8 cellular contexts compared by ENCODE assay signal in the genomic region with DNA sequence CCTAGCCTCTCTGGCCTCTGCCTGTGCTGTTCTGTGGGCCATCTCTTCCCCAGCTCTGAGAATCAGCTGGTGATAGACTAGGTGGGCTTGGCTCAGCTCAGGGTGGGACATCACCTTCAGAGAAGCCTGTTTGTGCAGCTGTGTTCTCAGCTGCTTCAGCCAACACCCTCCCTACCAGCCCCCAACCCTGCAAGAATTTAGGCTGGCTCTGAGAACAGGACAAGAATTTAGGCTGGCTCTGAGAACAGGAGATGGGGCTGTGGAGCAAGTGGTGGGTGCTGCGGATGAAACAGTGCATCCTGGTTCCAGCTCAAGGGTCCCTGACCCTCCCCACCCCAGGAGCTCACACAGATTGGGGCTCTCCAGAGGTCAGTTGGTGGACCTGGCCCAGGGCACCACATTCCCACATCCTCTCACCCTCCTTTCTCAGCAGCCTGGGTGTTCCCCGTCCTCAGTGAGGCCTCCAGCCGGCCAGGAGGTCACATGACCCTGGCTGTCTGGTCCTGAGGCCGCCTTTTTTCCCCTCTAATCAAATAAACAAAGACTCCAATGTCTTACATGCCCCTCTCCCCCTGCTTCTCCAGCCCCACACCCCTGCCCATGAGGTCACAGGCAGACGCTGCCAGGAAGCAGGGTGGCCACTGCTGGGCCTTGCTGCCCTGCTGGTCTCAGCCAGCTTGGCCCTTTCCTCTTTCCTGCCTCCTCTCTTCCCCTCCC. TPM values are rescaled to one million over a fixed set of nuclear protein-coding genes. Genes with fewer than 3 reads are reported as not detected.
DNase-seq lines count a peak whose midpoint lies in the region; ATAC-seq and TF ChIP-seq lines count a peak whose summit lies in the region.

No MANE protein-coding gene starts in this region.

- H3K9me3 ChIP-seq in WERI-Rb-1 (ENCODE audit: severe bottlenecking) = no peaks in the 10 kb centered on the region

- H3K27me3 Mint-ChIP-seq in WTC11 (ENCODE audit: low read depth) (no peaks in the 10 kb centered on the region), glutamatergic neuron (ENCODE audit: unreplicated experiment) (peaks cover 6% of the 10 kb centered on the region)

- in situ Hi-C loops in Caki2 (cut with HindIII; ENCODE audit: low pct_unique_long_range_greater_than_20kb, low sequenced_read_pairs) = no loop called here

- TF ChIP-seq CTCF in WTC11 (IDR thresholded peaks at IDR 0.05) (no peak), glutamatergic neuron (IDR thresholded peaks at IDR 0.05; ENCODE audit: partially characterized antibody, unreplicated experiment) (no peak), WERI-Rb-1 (IDR thresholded peaks at IDR 0.05; ENCODE audit: low read depth, low read length) (no peak)

- no peak overlapping the region for H3K4me3 Mint-ChIP-seq in WTC11
- H3K4me3 Mint-ChIP-seq in glutamatergic neuron (ENCODE audit: unreplicated experiment) = peak overlapping the region; percentile 46

- CTCF ChIA-PET in WTC11 (lab: Charles Lee) = interaction anchor here (0.5 to 1.8 kb wide), 7 partner anchors 9 to 152 kb away, joined by 3 to 7 read pairs (median 4); no protein-coding TSS in a partner anchor

- H3K36me3 Mint-ChIP-seq in WTC11 (peaks cover 52% of the 10 kb centered on the region), glutamatergic neuron (ENCODE audit: unreplicated experiment) (no peaks in the 10 kb centered on the region)

- DNase-seq in Caki2 (ENCODE audit: low read depth) (peak; percentile 75), WTC11 (ENCODE audit: low spot score) (no peak), glutamatergic neuron (no peak), pons (ENCODE audit: low spot score) (peak; percentile 98), NCI-H2107 (lab: John Stamatoyannopoulos, UW) (no peak), WERI-Rb-1 (no peak), activated T-cell treated with anti-CD3 and anti-CD28 coated beads for 4 hours (no peak)

- H3K4me1 Mint-ChIP-seq in WTC11 (peaks cover 45% of the 10 kb centered on the region), glutamatergic neuron (ENCODE audit: low read depth, unreplicated experiment) (peaks cover 23% of the 10 kb centered on the region)

- ATAC-seq in WTC11 (peak; percentile 29), GM21786 (IDR thresholded peaks at IDR 0.05; ENCODE audit: unreplicated experiment) (no peak)

- no peak overlapping the region for H3K27ac ChIP-seq in WERI-Rb-1

- POLR2A ChIA-PET in WTC11 (lab: Charles Lee) = no interaction called here

- H3K9me3 Mint-ChIP-seq in WTC11 (no peaks in the 10 kb centered on the region), glutamatergic neuron (ENCODE audit: unreplicated experiment) (peaks cover 1% of the 10 kb centered on the region)

- H3K27me3 ChIP-seq in WERI-Rb-1 (ENCODE audit: insufficient read depth, low read depth, severe bottlenecking) = no peaks in the 10 kb centered on the region

- no peak overlapping the region for H3K4me3 ChIP-seq in WERI-Rb-1 (ENCODE audit: low read depth, low read length)

- H3K27ac Mint-ChIP-seq in WTC11 (peak overlapping the region; percentile 77), glutamatergic neuron (ENCODE audit: unreplicated experiment) (peak overlapping the region; percentile 74)

- H3K36me3 ChIP-seq in WERI-Rb-1 = peaks cover 39% of the 10 kb centered on the region

TF ChIP-seq in WTC11, 78 proteins besides CTCF, POLR2A, EP300 and RAD21:
- no peak for TF ChIP-seq CBFB (CRISPR knock-in tag; IDR thresholded peaks at IDR 0.05; ENCODE audit: low read depth)
- no peak for TF ChIP-seq NR3C1 (CRISPR knock-in tag; conservative IDR thresholded peaks at IDR 0.05; ENCODE audit: low read depth)
- TF ChIP-seq SP1 (CRISPR knock-in tag; conservative IDR thresholded peaks at IDR 0.05) = no peak
- TF ChIP-seq, protein P1, sequence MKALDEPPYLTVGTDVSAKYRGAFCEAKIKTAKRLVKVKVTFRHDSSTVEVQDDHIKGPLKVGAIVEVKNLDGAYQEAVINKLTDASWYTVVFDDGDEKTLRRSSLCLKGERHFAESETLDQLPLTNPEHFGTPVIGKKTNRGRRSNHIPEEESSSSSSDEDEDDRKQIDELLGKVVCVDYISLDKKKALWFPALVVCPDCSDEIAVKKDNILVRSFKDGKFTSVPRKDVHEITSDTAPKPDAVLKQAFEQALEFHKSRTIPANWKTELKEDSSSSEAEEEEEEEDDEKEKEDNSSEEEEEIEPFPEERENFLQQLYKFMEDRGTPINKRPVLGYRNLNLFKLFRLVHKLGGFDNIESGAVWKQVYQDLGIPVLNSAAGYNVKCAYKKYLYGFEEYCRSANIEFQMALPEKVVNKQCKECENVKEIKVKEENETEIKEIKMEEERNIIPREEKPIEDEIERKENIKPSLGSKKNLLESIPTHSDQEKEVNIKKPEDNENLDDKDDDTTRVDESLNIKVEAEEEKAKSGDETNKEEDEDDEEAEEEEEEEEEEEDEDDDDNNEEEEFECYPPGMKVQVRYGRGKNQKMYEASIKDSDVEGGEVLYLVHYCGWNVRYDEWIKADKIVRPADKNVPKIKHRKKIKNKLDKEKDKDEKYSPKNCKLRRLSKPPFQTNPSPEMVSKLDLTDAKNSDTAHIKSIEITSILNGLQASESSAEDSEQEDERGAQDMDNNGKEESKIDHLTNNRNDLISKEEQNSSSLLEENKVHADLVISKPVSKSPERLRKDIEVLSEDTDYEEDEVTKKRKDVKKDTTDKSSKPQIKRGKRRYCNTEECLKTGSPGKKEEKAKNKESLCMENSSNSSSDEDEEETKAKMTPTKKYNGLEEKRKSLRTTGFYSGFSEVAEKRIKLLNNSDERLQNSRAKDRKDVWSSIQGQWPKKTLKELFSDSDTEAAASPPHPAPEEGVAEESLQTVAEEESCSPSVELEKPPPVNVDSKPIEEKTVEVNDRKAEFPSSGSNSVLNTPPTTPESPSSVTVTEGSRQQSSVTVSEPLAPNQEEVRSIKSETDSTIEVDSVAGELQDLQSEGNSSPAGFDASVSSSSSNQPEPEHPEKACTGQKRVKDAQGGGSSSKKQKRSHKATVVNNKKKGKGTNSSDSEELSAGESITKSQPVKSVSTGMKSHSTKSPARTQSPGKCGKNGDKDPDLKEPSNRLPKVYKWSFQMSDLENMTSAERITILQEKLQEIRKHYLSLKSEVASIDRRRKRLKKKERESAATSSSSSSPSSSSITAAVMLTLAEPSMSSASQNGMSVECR (CRISPR knock-in tag; IDR thresholded peaks at IDR 0.05; ENCODE audit: borderline replicate concordance) = no peak
- no peak for TF ChIP-seq ZNF138 (CRISPR knock-in tag; conservative IDR thresholded peaks at IDR 0.05)
- peak; percentile 78 for TF ChIP-seq USF2 (CRISPR knock-in tag; IDR thresholded peaks at IDR 0.05)
- TF ChIP-seq ESRRA (CRISPR knock-in tag; IDR thresholded peaks at IDR 0.05; ENCODE audit: borderline replicate concordance) = no peak
- TF ChIP-seq, protein P2, sequence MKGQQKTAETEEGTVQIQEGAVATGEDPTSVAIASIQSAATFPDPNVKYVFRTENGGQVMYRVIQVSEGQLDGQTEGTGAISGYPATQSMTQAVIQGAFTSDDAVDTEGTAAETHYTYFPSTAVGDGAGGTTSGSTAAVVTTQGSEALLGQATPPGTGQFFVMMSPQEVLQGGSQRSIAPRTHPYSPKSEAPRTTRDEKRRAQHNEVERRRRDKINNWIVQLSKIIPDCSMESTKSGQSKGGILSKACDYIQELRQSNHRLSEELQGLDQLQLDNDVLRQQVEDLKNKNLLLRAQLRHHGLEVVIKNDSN (CRISPR knock-in tag; IDR thresholded peaks at IDR 0.05) = peak; percentile 64
- TF ChIP-seq, protein P3, sequence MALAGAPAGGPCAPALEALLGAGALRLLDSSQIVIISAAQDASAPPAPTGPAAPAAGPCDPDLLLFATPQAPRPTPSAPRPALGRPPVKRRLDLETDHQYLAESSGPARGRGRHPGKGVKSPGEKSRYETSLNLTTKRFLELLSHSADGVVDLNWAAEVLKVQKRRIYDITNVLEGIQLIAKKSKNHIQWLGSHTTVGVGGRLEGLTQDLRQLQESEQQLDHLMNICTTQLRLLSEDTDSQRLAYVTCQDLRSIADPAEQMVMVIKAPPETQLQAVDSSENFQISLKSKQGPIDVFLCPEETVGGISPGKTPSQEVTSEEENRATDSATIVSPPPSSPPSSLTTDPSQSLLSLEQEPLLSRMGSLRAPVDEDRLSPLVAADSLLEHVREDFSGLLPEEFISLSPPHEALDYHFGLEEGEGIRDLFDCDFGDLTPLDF (CRISPR knock-in tag; IDR thresholded peaks at IDR 0.05) = no peak

RNA-seq across cellular contexts. Expression of gene PLEKHO2, which starts 14.9 kb away (rescaled TPM):
- 4.1 and 10.4 TPM in 2 replicates for total RNA-seq in Caki2 (2014; rRNA removed; shearing (Covaris generic); ENCODE audit: low replicate concordance)
- total RNA-seq in WTC11 (2021) (21.6 to 22.1 TPM (median 21.9 TPM) in 3 replicates), glutamatergic neuron (ENCODE audit: unreplicated experiment) (18.0 TPM)

RNA-seq across cellular contexts. Expression of gene PIF1, which starts 31.1 kb away (rescaled TPM):
- 13.6 and 17.0 TPM in 2 replicates for total RNA-seq in Caki2 (2014; rRNA removed; shearing (Covaris generic); ENCODE audit: low replicate concordance)
- total RNA-seq in WTC11 (2021) = 174 to 249 TPM (median 184 TPM) in 3 replicates
- 8.6 TPM for total RNA-seq in glutamatergic neuron (ENCODE audit: unreplicated experiment)

RNA-seq across cellular contexts. Expression of gene ANKDD1A, which starts 55.1 kb away (rescaled TPM):
- 2.2 and 2.5 TPM in 2 replicates for total RNA-seq in Caki2 (2014; rRNA removed; shearing (Covaris generic); ENCODE audit: low replicate concordance)
- total RNA-seq in WTC11 (2021) (6.1 to 7.9 TPM (median 7.4 TPM) in 3 replicates), glutamatergic neuron (ENCODE audit: unreplicated experiment) (6.8 TPM)

Comparison
In these comparisons a context has a peak if more than half of its experiments do, and no peak if none do; other contexts are left out.
1. DNase-seq: peak in Caki2 (single experiment) and pons (single experiment); none in WTC11 (single experiment), glutamatergic neuron (single experiment), NCI-H2107 (single experiment), WERI-Rb-1 (single experiment) and activated T-cell treated with anti-CD3 and anti-CD28 coated beads for 4 hours (single experiment).